18 cellular contexts compared by ENCODE assay signal in the genomic region with DNA sequence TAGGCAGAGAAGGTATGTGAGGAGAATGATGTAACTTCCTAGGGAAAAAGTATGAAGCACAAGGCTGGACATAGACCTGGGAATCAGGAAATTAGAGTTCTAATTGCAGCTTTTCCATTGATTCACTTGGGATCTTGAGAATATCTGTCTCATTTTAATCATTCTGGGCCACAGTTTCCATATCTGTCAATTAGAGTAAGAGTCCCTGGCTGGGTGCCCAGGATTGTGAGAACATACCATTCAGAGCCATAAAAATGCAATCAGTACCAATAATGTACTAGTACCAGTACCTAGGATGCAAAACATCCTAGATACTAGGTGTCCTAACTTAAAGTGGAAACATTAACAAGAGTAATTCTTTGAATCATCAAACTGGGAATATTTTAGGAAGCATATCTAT. TPM values are rescaled to one million over a fixed set of nuclear protein-coding genes. Genes with fewer than 3 reads are reported as not detected.
DNase-seq lines count a peak whose midpoint lies in the region; ATAC-seq, FAIRE-seq and TF ChIP-seq lines count a peak whose summit lies in the region.
"Had no signal": no experiment of that assay in that cellular context is flagged by ENCODE, and none has a peak within 500 bp of the region (broad histone marks: within the 10 kb centered on the region; RNA-seq: fewer than 3 reads in every experiment).

No MANE protein-coding gene starts in this region.

- TF ChIP-seq CTCF in RWPE2 (IDR thresholded peaks at IDR 0.05; ENCODE audit: poor library complexity, severe bottlenecking), result no peak
- no peak for TF ChIP-seq CTCF in fibroblast of pulmonary artery (IDR thresholded peaks at IDR 0.05; ENCODE audit: low read length, missing control alignments)
- TF ChIP-seq CTCF in kidney (IDR thresholded peaks at IDR 0.05; ENCODE audit: borderline replicate concordance, extremely low read depth, insufficient read depth), result no peak

- H3K36me3 ChIP-seq in RWPE2 (ENCODE audit: low read depth), result peaks cover 96% of the 10 kb centered on the region
- no peaks in the 10 kb centered on the region for H3K36me3 ChIP-seq in kidney (ENCODE audit: control insufficient read depth in 1 of 2, insufficient read depth in 2 of 2, low read length in 2 of 2)

- H3K9me3 ChIP-seq in RWPE2 (ENCODE audit: severe bottlenecking) (no peaks in the 10 kb centered on the region), kidney (ENCODE audit: control insufficient read depth in 1 of 2, low read length in 2 of 2) (no peaks in the 10 kb centered on the region)

- no peaks in the 10 kb centered on the region for H3K27me3 ChIP-seq in RWPE2 (ENCODE audit: insufficient read depth, poor library complexity, severe bottlenecking)

- H3K27ac ChIP-seq in RWPE2 (ENCODE audit: poor library complexity, severe bottlenecking), result peak overlapping the region; percentile 34
- no peak overlapping the region for H3K27ac ChIP-seq in kidney (ENCODE audit: low read depth in 2 of 2, low read length in 2 of 2)

- no peak for FAIRE-seq in kidney (lab: Jason Lieb, UNC)
- FAIRE-seq: bronchial epithelial cell, GM12891 had no signal

- DNase-seq in EL (peak; percentile 44), RWPE2 (ENCODE audit: low spot score) (no peak), fibroblast of pulmonary artery (ENCODE audit: low read depth) (peak; percentile 32), pulmonary artery endothelial cell (ENCODE audit: low read depth, low spot score) (peak; percentile 32), kidney (no peak)
- DNase-seq in stimulated activated CD8-positive, alpha-beta memory T cell treated with anti-CD3 and anti-CD28 coated beads, Interleukin-4, amount 100 ng/mL, for 48 hours, result no peak
- DNase-seq: activated CD4-positive, alpha-beta memory T cell treated with anti-CD3 and anti-CD28 coated beads for 36 hours; activated naive CD8-positive, alpha-beta T cell treated with anti-CD3 and anti-CD28 coated beads for 36 hours; activated T-cell treated with anti-CD3 and anti-CD28 coated beads, Interleukin-2, amount 50 U/mL, for 4 hours; COR-L47; effector CD8-positive, alpha-beta T cell; GDM1; NCI-H1930; NCI-H526 treated with DMSO at 0.1 percent for 48 hours had no signal

- H3K9ac ChIP-seq in kidney (ENCODE audit: low read length in 2 of 2), result no peak overlapping the region

- ATAC-seq in RWPE2 (ENCODE audit: low read depth) (no peak), HG03378 (IDR thresholded peaks at IDR 0.05; ENCODE audit: unreplicated experiment) (no peak), GM18868 (IDR thresholded peaks at IDR 0.05; ENCODE audit: unreplicated experiment) (no peak)
- ATAC-seq: activated T-cell treated with anti-CD3 and anti-CD28 coated beads, Interleukin-2, amount 50 U/mL, for 4 hours had no signal

- intact Hi-C loops in kidney (cut with DNase I), result no loop called here

- H3K4me3 ChIP-seq in RWPE2 (ENCODE audit: severe bottlenecking) (no peak overlapping the region), fibroblast of pulmonary artery (replicated peaks; ENCODE audit: low read depth, low read length) (no peak overlapping the region), kidney (ENCODE audit: low read length in 2 of 2) (no peak overlapping the region)

- H3K4me1 ChIP-seq in RWPE2 (ENCODE audit: insufficient read depth, poor library complexity, severe bottlenecking), result peaks cover 24% of the 10 kb centered on the region
- H3K4me1 ChIP-seq in kidney (ENCODE audit: control insufficient read depth in 1 of 2, insufficient read depth in 1 of 2, low read depth in 1 of 2, low read length in 2 of 2), result no peaks in the 10 kb centered on the region

RNA-seq across cellular contexts. Expression of gene CAV1, which starts 29.6 kb away (rescaled TPM):
- total RNA-seq in pulmonary artery endothelial cell, result 1,552 and 2,041 TPM in 2 replicates
- total RNA-seq in kidney, result 67.2 TPM
- 15.7 TPM for polyA plus RNA-seq in kidney (ENCODE audit: insufficient read depth, low read depth, low replicate concordance)

RNA-seq across cellular contexts. Expression of gene CAV2, which starts 54.9 kb away (rescaled TPM):
- total RNA-seq in pulmonary artery endothelial cell, result 239 and 270 TPM in 2 replicates
- 50.8 TPM for total RNA-seq in kidney
- 23.1 TPM for polyA plus RNA-seq in kidney (ENCODE audit: insufficient read depth, low read depth, low replicate concordance)
- total RNA-seq: activated CD4-positive, alpha-beta memory T cell treated with anti-CD3 and anti-CD28 coated beads for 36 hours; activated naive CD8-positive, alpha-beta T cell treated with anti-CD3 and anti-CD28 coated beads for 36 hours had no signal

Comparison
In these comparisons a context has a peak if more than half of its experiments do, and no peak if none do; other contexts are left out.
1. DNase-seq: peak in EL (single experiment), fibroblast of pulmonary artery (single experiment) and pulmonary artery endothelial cell (single experiment); none in RWPE2 (single experiment), kidney (single experiment) and stimulated activated CD8-positive, alpha-beta memory T cell treated with anti-CD3 and anti-CD28 coated beads, Interleukin-4, amount 100 ng/mL, for 48 hours (single experiment).
2. RNA of gene CAV1, which starts 29.6 kb away (total RNA-seq): 1,552 to 2,041 TPM in pulmonary artery endothelial cell; 67.2 TPM in kidney (single experiment); every median in the first group is over 10 times any median in the second.